Comparison of ENCODE assay signal across 15 cellular contexts in the genomic region with DNA sequence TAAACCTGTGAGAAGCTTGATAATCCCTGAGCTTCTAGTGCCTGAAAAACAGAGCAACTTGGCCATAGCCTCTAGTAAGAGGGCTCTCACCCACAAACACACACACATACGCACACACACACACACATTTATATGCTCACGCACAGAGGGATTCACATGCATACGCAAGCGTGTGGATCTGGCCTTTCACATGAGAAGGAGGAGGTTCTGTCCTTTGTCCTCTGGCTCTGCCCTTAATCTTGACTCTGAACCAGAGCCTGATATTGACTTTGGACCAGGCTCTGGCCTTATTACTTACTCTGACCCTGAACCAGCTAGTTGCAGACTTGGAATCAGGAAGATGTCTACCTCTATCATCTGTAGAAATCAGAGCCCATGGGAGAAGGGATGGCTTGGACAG. TPM values are rescaled to one million over a fixed set of nuclear protein-coding genes. Genes with fewer than 3 reads are reported as not detected.
DNase-seq lines count a peak whose midpoint lies in the region; ATAC-seq, FAIRE-seq and TF ChIP-seq lines count a peak whose summit lies in the region.
"Had no signal": no experiment of that assay in that cellular context is flagged by ENCODE, and none has a peak within 500 bp of the region (broad histone marks: within the 10 kb centered on the region; RNA-seq: fewer than 3 reads in every experiment).

No MANE protein-coding gene starts in this region.

- H3K27me3 ChIP-seq in H1 (replicated peaks in 1 of 4; ENCODE audit: control insufficient read depth in 3 of 4, extremely low read depth in 1 of 4, insufficient read depth in 3 of 4, low read length in 3 of 4) (no peaks in the 10 kb centered on the region), pancreas (no peaks in the 10 kb centered on the region), gastrocnemius medialis (no peaks in the 10 kb centered on the region), esophagus squamous epithelium (no peaks in the 10 kb centered on the region)

- no peak overlapping the region for H4K91ac ChIP-seq in H1 (replicated peaks; ENCODE audit: insufficient read length, low read length)

- H3K4me1 ChIP-seq in H1 (replicated peaks in 1 of 4; ENCODE audit: control insufficient read depth in 3 of 4, insufficient read depth in 4 of 4, low read length in 3 of 4) (no peaks in the 10 kb centered on the region), pancreas (no peaks in the 10 kb centered on the region), gastrocnemius medialis (no peaks in the 10 kb centered on the region), esophagus squamous epithelium (no peaks in the 10 kb centered on the region)

- H3K4me3 Mint-ChIP-seq in natural killer cell treated with Interleukin-12 subunit alpha and Interleukin-12 subunit beta and Interleukin-15 and Interleukin-18, amount 100 ng/mL, for 72 hours: no peak overlapping the region
- H3K4me3 Mint-ChIP-seq in natural killer cell: no peak overlapping the region
- H3K4me3 Mint-ChIP-seq in activated CD8-positive, alpha-beta T cell treated with anti-CD3 and anti-CD28 coated beads for 36 hours: no peak overlapping the region

- H2AK5ac ChIP-seq in H1 (ENCODE audit: low read depth, low read length): 0 out of 2 replicates have a peak overlapping the region, but pooled peaks have one; percentile 65

- H3K36me3 ChIP-seq in H1 (ENCODE audit: control insufficient read depth in 2 of 4, insufficient read depth in 4 of 4, low read length in 3 of 4) (no peaks in the 10 kb centered on the region), pancreas (no peaks in the 10 kb centered on the region), gastrocnemius medialis (no peaks in the 10 kb centered on the region), esophagus squamous epithelium (no peaks in the 10 kb centered on the region)

- H3K14ac ChIP-seq in H1 (ENCODE audit: insufficient read length): no peak overlapping the region

- no peak overlapping the region for H2BK12ac ChIP-seq in H1 (ENCODE audit: low read depth, low read length)

- ATAC-seq in natural killer cell treated with Interleukin-12 subunit alpha and Interleukin-12 subunit beta and Interleukin-15 and Interleukin-18, amount 100 ng/mL, for 72 hours: no peak
- ATAC-seq in natural killer cell (no peak), pancreas (peak; percentile 13 to 57 (median 36)), gastrocnemius medialis (no peak)
- ATAC-seq in activated CD8-positive, alpha-beta T cell treated with anti-CD3 and anti-CD28 coated beads for 36 hours: no peak

- no peak overlapping the region for H2BK120ac ChIP-seq in H1 (replicated peaks; ENCODE audit: low read depth, low read length)

- FAIRE-seq in H1 (lab: Jason Lieb, UNC) (no peak), pancreas (lab: Jason Lieb, UNC) (no peak)
- FAIRE-seq: A204.1 had no signal

- no peaks in the 10 kb centered on the region for H3K79me2 ChIP-seq in H1 (ENCODE audit: control insufficient read depth in 1 of 2, insufficient read depth in 2 of 2, low read length in 2 of 2)

- H3K4me1 Mint-ChIP-seq in natural killer cell treated with Interleukin-12 subunit alpha and Interleukin-12 subunit beta and Interleukin-15 and Interleukin-18, amount 100 ng/mL, for 72 hours (ENCODE audit: low read depth in 2 of 2): no peaks in the 10 kb centered on the region
- no peaks in the 10 kb centered on the region for H3K4me1 Mint-ChIP-seq in natural killer cell
- no peaks in the 10 kb centered on the region for H3K4me1 Mint-ChIP-seq in activated CD8-positive, alpha-beta T cell treated with anti-CD3 and anti-CD28 coated beads for 36 hours (ENCODE audit: low read depth)

- no peak overlapping the region for H3K4me2 ChIP-seq in H1 (ENCODE audit: insufficient read depth in 1 of 2, low read depth in 2 of 2, low read length in 2 of 2)
- H3K4me2 ChIP-seq: PC-9 had no signal

- H2AFZ ChIP-seq in H1 (ENCODE audit: low read length): no peak overlapping the region
- H2AFZ ChIP-seq: PC-9 had no signal

- H2BK20ac ChIP-seq in H1 (ENCODE audit: low read length): no peak overlapping the region

- H3K56ac ChIP-seq in H1 (replicated peaks; ENCODE audit: insufficient read length, low read depth, low read length): no peak overlapping the region

- no peak overlapping the region for H3K27ac ChIP-seq in H1 (ENCODE audit: low read depth, low read length)
- no peak overlapping the region for H3K27ac ChIP-seq in pancreas
- no peak overlapping the region for H3K27ac ChIP-seq in gastrocnemius medialis
- no peak overlapping the region for H3K27ac ChIP-seq in esophagus squamous epithelium
- H3K27ac ChIP-seq: HL-60, PC-9 had no signal

- H3K36me3 Mint-ChIP-seq in natural killer cell treated with Interleukin-12 subunit alpha and Interleukin-12 subunit beta and Interleukin-15 and Interleukin-18, amount 100 ng/mL, for 72 hours: no peaks in the 10 kb centered on the region
- no peaks in the 10 kb centered on the region for H3K36me3 Mint-ChIP-seq in natural killer cell
- H3K36me3 Mint-ChIP-seq in activated CD8-positive, alpha-beta T cell treated with anti-CD3 and anti-CD28 coated beads for 36 hours (ENCODE audit: low read depth): no peaks in the 10 kb centered on the region

- no peaks in the 10 kb centered on the region for H3K79me1 ChIP-seq in H1 (ENCODE audit: low read depth, low read length)

- H3K27ac Mint-ChIP-seq in natural killer cell treated with Interleukin-12 subunit alpha and Interleukin-12 subunit beta and Interleukin-15 and Interleukin-18, amount 100 ng/mL, for 72 hours: no peak overlapping the region
- H3K27ac Mint-ChIP-seq in natural killer cell: no peak overlapping the region
- H3K27ac Mint-ChIP-seq in activated CD8-positive, alpha-beta T cell treated with anti-CD3 and anti-CD28 coated beads for 36 hours: no peak overlapping the region

- no peaks in the 10 kb centered on the region for H3K23me2 ChIP-seq in H1 (ENCODE audit: low read depth, low read length)

- DNase-seq in natural killer cell treated with Interleukin-12 subunit alpha and Interleukin-12 subunit beta and Interleukin-15 and Interleukin-18, amount 100 ng/mL, for 72 hours (ENCODE audit: low spot score): peak; percentile 3
- DNase-seq in natural killer cell (no peak), H1 (ENCODE audit: low read depth in 1 of 2, low spot score in 2 of 2) (no peak), pancreas (peak in 1 of 6 donors; percentile 7), NCI-H1417 (lab: John Stamatoyannopoulos, UW) (no peak), gastrocnemius medialis (no peak), esophagus squamous epithelium (lab: John Stamatoyannopoulos, UW) (no peak)
- DNase-seq in activated CD8-positive, alpha-beta T cell treated with anti-CD3 and anti-CD28 coated beads for 36 hours: no peak
- DNase-seq: NCI-H1092 treated with DMSO at 0.1 percent for 48 hours, NCI-H2171, NCI-H446 treated with DMSO at 0.1 percent for 48 hours had no signal

- H3K4me3 ChIP-seq in H1 (ENCODE audit: extremely low read depth in 1 of 4, insufficient read depth in 2 of 4, low read depth in 3 of 4, low read length in 4 of 4) (no peak overlapping the region), pancreas (no peak overlapping the region), gastrocnemius medialis (no peak overlapping the region), esophagus squamous epithelium (no peak overlapping the region)
- H3K4me3 ChIP-seq: PC-9 had no signal

- peaks cover 0 to 2% of the 10 kb centered on the region in 2 donors for H3K27me3 Mint-ChIP-seq in natural killer cell treated with Interleukin-12 subunit alpha and Interleukin-12 subunit beta and Interleukin-15 and Interleukin-18, amount 100 ng/mL, for 72 hours
- H3K27me3 Mint-ChIP-seq in natural killer cell (ENCODE audit: low read depth in 2 of 2): peaks cover 0 to under 1% of the 10 kb centered on the region in 2 donors
- H3K27me3 Mint-ChIP-seq in activated CD8-positive, alpha-beta T cell treated with anti-CD3 and anti-CD28 coated beads for 36 hours: no peaks in the 10 kb centered on the region

- no peaks in the 10 kb centered on the region for H3K9me3 Mint-ChIP-seq in natural killer cell treated with Interleukin-12 subunit alpha and Interleukin-12 subunit beta and Interleukin-15 and Interleukin-18, amount 100 ng/mL, for 72 hours
- no peaks in the 10 kb centered on the region for H3K9me3 Mint-ChIP-seq in natural killer cell
- peaks cover 3% of the 10 kb centered on the region for H3K9me3 Mint-ChIP-seq in activated CD8-positive, alpha-beta T cell treated with anti-CD3 and anti-CD28 coated beads for 36 hours

- WGBS in H1 (ENCODE audit: extremely low coverage in 1 of 2, insufficient coverage in 1 of 2, insufficient read length in 1 of 2, insufficient replicate concordance in 2 of 2, low coverage in 1 of 2, low lambda C conversion rate in 2 of 2, missing lambda C conversion rate in 1 of 2), 2 experiments: 91% methylated on average over 4 of the region's 4 CpGs; no CpG with 5 or more reads in 1 of the 2 experiments
- 52 to 53% methylated on average over 4 of the region's 4 CpGs for WGBS in pancreas, 2 donors
- 81 to 83% methylated on average over 3 to 4 of the region's 4 CpGs for WGBS in esophagus squamous epithelium, 2 donors

- H2BK15ac ChIP-seq in H1 (ENCODE audit: low read length): no peak overlapping the region

- H2BK5ac ChIP-seq in H1 (ENCODE audit: low read depth, low read length): no peak overlapping the region

- H3K18ac ChIP-seq in H1 (ENCODE audit: extremely low read depth, low read length): no peak overlapping the region

- H4K5ac ChIP-seq in H1 (ENCODE audit: insufficient read length, low read depth, low read length): no peak overlapping the region

- H3K9ac ChIP-seq in H1 (replicated peaks in 1 of 4; ENCODE audit: extremely low read depth in 1 of 4, low read depth in 3 of 4, low read length in 3 of 4): no peak overlapping the region

- H4K8ac ChIP-seq in H1 (ENCODE audit: extremely low read depth, insufficient read depth, low read length): no peak overlapping the region

- POLR2A ChIA-PET in H1 (lab: Charles Lee; ENCODE audit: partially characterized antibody): interaction anchor here (0.6 to 2.4 kb wide), 3 partner anchors 10 to 259 kb away, joined by 3 to 11 read pairs (median 3); a partner anchor contains a TSS
- POLR2A ChIA-PET in activated CD8-positive, alpha-beta T cell treated with anti-CD3 and anti-CD28 coated beads for 36 hours (lab: Charles Lee): interaction anchor here (1.0 to 1.3 kb wide), 2 partner anchors 24 to 42 kb away, joined by 3 to 4 read pairs; no protein-coding TSS in a partner anchor

- peaks cover 0 to 2% of the 10 kb centered on the region in 2 experiments for H4K20me1 ChIP-seq in H1 (replicated peaks in 1 of 2; ENCODE audit: control insufficient read depth in 1 of 2, insufficient read depth in 2 of 2, low read length in 2 of 2)

- H3K23ac ChIP-seq in H1 (ENCODE audit: insufficient read length): no peak overlapping the region

- in situ Hi-C loops in gastrocnemius medialis (cut with MboI; ENCODE audit: low sequenced_read_pairs in 4 of 4): no loop called here

- H3K9me3 ChIP-seq in H1 (ENCODE audit: insufficient read depth in 2 of 2, low read depth in 1 of 2, low read length in 1 of 2) (peaks cover 0 to 3% of the 10 kb centered on the region in 2 experiments; a peak in 1 of 4 replicates), pancreas (no peaks in the 10 kb centered on the region), gastrocnemius medialis (no peaks in the 10 kb centered on the region), esophagus squamous epithelium (no peaks in the 10 kb centered on the region)

- CTCF ChIA-PET in H1 (lab: Charles Lee; ENCODE audit: partially characterized antibody): interaction anchor here (0.6 to 5.9 kb wide), 62 partner anchors 9 to 648 kb away, joined by 3 to 96 read pairs (median 7); a partner anchor contains a TSS
- CTCF ChIA-PET in activated CD8-positive, alpha-beta T cell treated with anti-CD3 and anti-CD28 coated beads for 36 hours (lab: Charles Lee): interaction anchor here (0.6 to 4.2 kb wide), 56 partner anchors 10 to 674 kb away, joined by 3 to 65 read pairs (median 4); a partner anchor contains a TSS

- no peak for TF ChIP-seq RAD21 in H1 (IDR thresholded peaks at IDR 0.05 in 1 of 2, conservative IDR thresholded peaks at IDR 0.05 in 1 of 2; ENCODE audit: low read depth in 2 of 2, low read length in 2 of 2)

- TF ChIP-seq POLR2A in H1 (IDR thresholded peaks at IDR 0.05; ENCODE audit: control extremely low read depth in 1 of 2, low read depth in 2 of 2, low read length in 2 of 2) (no peak), gastrocnemius medialis (IDR thresholded peaks at IDR 0.05) (no peak), esophagus squamous epithelium (IDR thresholded peaks at IDR 0.05) (no peak)

- H3K4ac ChIP-seq in H1 (replicated peaks; ENCODE audit: insufficient read length, low read depth, low read length): no peak overlapping the region

- no peak for TF ChIP-seq EP300 in H1 (IDR thresholded peaks at IDR 0.05; ENCODE audit: borderline replicate concordance in 1 of 2, low read depth in 2 of 2, low read length in 2 of 2)

- TF ChIP-seq CTCF in natural killer cell (IDR thresholded peaks at IDR 0.05) (no peak), H1 (IDR thresholded peaks at IDR 0.05; ENCODE audit: control extremely low read depth in 1 of 3, insufficient read depth in 1 of 3, low read depth in 1 of 3, low read length in 3 of 3) (no peak), pancreas (IDR thresholded peaks at IDR 0.05) (no peak), gastrocnemius medialis (IDR thresholded peaks at IDR 0.05 in 4 of 5, conservative IDR thresholded peaks at IDR 0.05 in 1 of 5) (no peak), esophagus squamous epithelium (IDR thresholded peaks at IDR 0.05) (no peak)
- TF ChIP-seq CTCF in activated CD8-positive, alpha-beta T cell treated with anti-CD3 and anti-CD28 coated beads for 36 hours (IDR thresholded peaks at IDR 0.05): no peak

- intact Hi-C loops in natural killer cell (cut with micrococcal nuclease): loop anchor here (1.0 kb wide), 1 partner anchor 264 kb away; no protein-coding TSS in a partner anchor
- intact Hi-C loops in pancreas (cut with DNase I): loop anchor here in 1 of 3 donors (10.0 kb wide), 1 partner anchor 47 kb away; no protein-coding TSS in a partner anchor
- intact Hi-C loops in activated CD8-positive, alpha-beta T cell treated with anti-CD3 and anti-CD28 coated beads for 36 hours (cut with micrococcal nuclease): loop anchor here (10.0 kb wide), 1 partner anchor 173 kb away; a partner anchor contains a TSS
- intact Hi-C loops in gastrocnemius medialis (cut with DNase I; ENCODE audit: low total_unique reads): no loop called here
- intact Hi-C loops in esophagus squamous epithelium (cut with DNase I): no loop called here

RNA-seq across cellular contexts. Expression of a gene that starts 10.0 kb away (rescaled TPM):
- total RNA-seq in natural killer cell treated with Interleukin-12 subunit alpha and Interleukin-12 subunit beta and Interleukin-15 and Interleukin-18, amount 100 ng/mL, for 72 hours: 10 to 100 TPM in 1 of 2 donors, 1 to 10 TPM in 1; 5.5 to 20.1 TPM
- total RNA-seq in natural killer cell (under 1 TPM in 1 of 3 donors, not detected in 2; 0.20 TPM), pancreas (10 to 100 TPM; 52.8 to 85.7 (median 64.3) TPM), gastrocnemius medialis (10 to 100 TPM in 2 of 4 donors, 1 to 10 TPM in 2; 5.8 to 15.7 (median 10.3) TPM), esophagus squamous epithelium (10 to 100 TPM; 14.7 to 22.2 (median 16.7) TPM)
- total RNA-seq in H1 (2021; fragmentation: NEBNext Ultra II Directional; extraction: Animal tissue kit (Norgen Biotek cat#: 25700)): 7.4 and 8.2 TPM in 2 replicates
- polyA plus RNA-seq in H1 (2011; rRNA removed) (8.9 and 9.3 TPM in 2 replicates), pancreas (10 to 100 TPM; 28.3 to 34.7 TPM)
- polyA plus RNA-seq in H1 (2011; cell fraction: cytosol; rRNA removed): 11.6 TPM
- polyA plus RNA-seq in H1 (2011; cell fraction: nucleus; rRNA removed): 13.6 TPM
- 8.6 to 11.1 TPM (median 10.7 TPM) in 4 replicates for polyA plus RNA-seq in H1 (2012, experiment 1 of 2)
- polyA plus RNA-seq in H1 (2012, experiment 2 of 2): 4.2 TPM
- polyA plus RNA-seq in H1 (2013, experiment 1 of 2): 9.8 TPM
- polyA plus RNA-seq in H1 (2013, experiment 2 of 2): 9.3 TPM
- polyA minus RNA-seq in H1 (2011; rRNA and poly(A)+ RNA removed): 14.1 and 18.4 TPM in 2 replicates
- 5.3 TPM for polyA minus RNA-seq in H1 (2011; cell fraction: cytosol; rRNA and poly(A)+ RNA removed)
- polyA minus RNA-seq in H1 (2011; cell fraction: nucleus; rRNA and poly(A)+ RNA removed): 6.9 TPM
- 10 to 100 TPM; 17.3 to 18.6 TPM for total RNA-seq in activated CD8-positive, alpha-beta T cell treated with anti-CD3 and anti-CD28 coated beads for 36 hours

RNA-seq across cellular contexts. Expression of a gene that starts 19.8 kb away (rescaled TPM):
- not detected for total RNA-seq in natural killer cell treated with Interleukin-12 subunit alpha and Interleukin-12 subunit beta and Interleukin-15 and Interleukin-18, amount 100 ng/mL, for 72 hours
- total RNA-seq in natural killer cell: not detected
- 8.3 and 10.7 TPM in 2 replicates for total RNA-seq in H1 (2021; fragmentation: NEBNext Ultra II Directional; extraction: Animal tissue kit (Norgen Biotek cat#: 25700))
- polyA plus RNA-seq in H1 (2011; rRNA removed): 29.1 and 37.7 TPM in 2 replicates
- polyA plus RNA-seq in H1 (2011; cell fraction: cytosol; rRNA removed): 21.9 TPM
- polyA plus RNA-seq in H1 (2011; cell fraction: nucleus; rRNA removed): 23.0 TPM
- 7.5 to 15.1 TPM (median 12.4 TPM) in 4 replicates for polyA plus RNA-seq in H1 (2012, experiment 1 of 2)
- 4.6 TPM for polyA plus RNA-seq in H1 (2012, experiment 2 of 2)
- polyA plus RNA-seq in H1 (2013, experiment 1 of 2): 7.5 TPM
- polyA plus RNA-seq in H1 (2013, experiment 2 of 2): 7.0 TPM
- polyA minus RNA-seq in H1 (2011; rRNA and poly(A)+ RNA removed): 6.6 and 9.8 TPM in 2 replicates
- polyA minus RNA-seq in H1 (2011; cell fraction: cytosol; rRNA and poly(A)+ RNA removed): 13.9 TPM
- 12.8 TPM for polyA minus RNA-seq in H1 (2011; cell fraction: nucleus; rRNA and poly(A)+ RNA removed)
- 1 to 10 TPM in 5 of 6 donors, under 1 TPM in 1; 0.83 to 6.6 (median 1.9) TPM for total RNA-seq in pancreas
- polyA plus RNA-seq in pancreas: 10 to 100 TPM in 1 of 2 donors, 1 to 10 TPM in 1; 3.3 to 10.7 TPM
- total RNA-seq in activated CD8-positive, alpha-beta T cell treated with anti-CD3 and anti-CD28 coated beads for 36 hours: not detected
- 1 to 10 TPM in 3 of 4 donors, under 1 TPM in 1; 0.66 to 8.0 (median 5.3) TPM for total RNA-seq in gastrocnemius medialis
- 10 to 100 TPM; 16.5 to 79.2 (median 47.7) TPM for total RNA-seq in esophagus squamous epithelium
- total RNA-seq: G401 had no signal

RNA-seq across cellular contexts. Expression of a gene that starts 56.5 kb away (rescaled TPM):
- total RNA-seq in natural killer cell treated with Interleukin-12 subunit alpha and Interleukin-12 subunit beta and Interleukin-15 and Interleukin-18, amount 100 ng/mL, for 72 hours: 1 to 10 TPM in 1 of 2 donors, under 1 TPM in 1; 0.93 to 2.5 TPM
- total RNA-seq in natural killer cell (1 to 10 TPM in 1 of 3 donors, under 1 TPM in 2; 0.14 to 2.3 (median 0.27) TPM), pancreas (under 1 TPM; 0.08 to 0.61 (median 0.23) TPM), gastrocnemius medialis (1 to 10 TPM; 5.4 to 6.7 (median 6.2) TPM), esophagus squamous epithelium (under 1 TPM in 3 of 4 donors, not detected in 1; 0.11 to 0.79 (median 0.38) TPM)
- total RNA-seq in H1 (2021; fragmentation: NEBNext Ultra II Directional; extraction: Animal tissue kit (Norgen Biotek cat#: 25700)): 0.54 and 0.60 TPM in 2 replicates
- polyA plus RNA-seq in H1 (2011; rRNA removed) (0.31 and 0.45 TPM in 2 replicates), pancreas (under 1 TPM; 0.34 to 0.92 TPM)
- 0.30 TPM for polyA plus RNA-seq in H1 (2011; cell fraction: cytosol; rRNA removed)
- 0.44 TPM for polyA plus RNA-seq in H1 (2011; cell fraction: nucleus; rRNA removed)
- polyA plus RNA-seq in H1 (2012, experiment 1 of 2): 0.17 to 0.24 TPM (median 0.19 TPM) in 3 of 4 replicates, not detected in the other
- not detected for polyA plus RNA-seq in H1 (2012, experiment 2 of 2)
- 0.08 TPM for polyA plus RNA-seq in H1 (2013, experiment 1 of 2)
- 0.13 TPM for polyA plus RNA-seq in H1 (2013, experiment 2 of 2)
- 0.37 and 0.38 TPM in 2 replicates for polyA minus RNA-seq in H1 (2011; rRNA and poly(A)+ RNA removed)
- 0.81 TPM for polyA minus RNA-seq in H1 (2011; cell fraction: cytosol; rRNA and poly(A)+ RNA removed)
- polyA minus RNA-seq in H1 (2011; cell fraction: nucleus; rRNA and poly(A)+ RNA removed): 1.00 TPM
- under 1 TPM; 0.74 to 0.88 TPM for total RNA-seq in activated CD8-positive, alpha-beta T cell treated with anti-CD3 and anti-CD28 coated beads for 36 hours
- total RNA-seq: G401 had no signal

Comparison
In these comparisons a context has a peak if more than half of its experiments do, and no peak if none do; other contexts are left out.
1. ATAC-seq: peak in pancreas (4 of 4); none in natural killer cell treated with Interleukin-12 subunit alpha and Interleukin-12 subunit beta and Interleukin-15 and Interleukin-18, amount 100 ng/mL, for 72 hours (0 of 2), natural killer cell (0 of 3), activated CD8-positive, alpha-beta T cell treated with anti-CD3 and anti-CD28 coated beads for 36 hours (single experiment) and gastrocnemius medialis (0 of 2).
2. intact Hi-C loops: an anchor here in natural killer cell (1.0 kb wide) and activated CD8-positive, alpha-beta T cell treated with anti-CD3 and anti-CD28 coated beads for 36 hours (10.0 kb wide); none called in gastrocnemius medialis and esophagus squamous epithelium.